ENCODE assay signal across 1 cellular context in the genomic region with DNA sequence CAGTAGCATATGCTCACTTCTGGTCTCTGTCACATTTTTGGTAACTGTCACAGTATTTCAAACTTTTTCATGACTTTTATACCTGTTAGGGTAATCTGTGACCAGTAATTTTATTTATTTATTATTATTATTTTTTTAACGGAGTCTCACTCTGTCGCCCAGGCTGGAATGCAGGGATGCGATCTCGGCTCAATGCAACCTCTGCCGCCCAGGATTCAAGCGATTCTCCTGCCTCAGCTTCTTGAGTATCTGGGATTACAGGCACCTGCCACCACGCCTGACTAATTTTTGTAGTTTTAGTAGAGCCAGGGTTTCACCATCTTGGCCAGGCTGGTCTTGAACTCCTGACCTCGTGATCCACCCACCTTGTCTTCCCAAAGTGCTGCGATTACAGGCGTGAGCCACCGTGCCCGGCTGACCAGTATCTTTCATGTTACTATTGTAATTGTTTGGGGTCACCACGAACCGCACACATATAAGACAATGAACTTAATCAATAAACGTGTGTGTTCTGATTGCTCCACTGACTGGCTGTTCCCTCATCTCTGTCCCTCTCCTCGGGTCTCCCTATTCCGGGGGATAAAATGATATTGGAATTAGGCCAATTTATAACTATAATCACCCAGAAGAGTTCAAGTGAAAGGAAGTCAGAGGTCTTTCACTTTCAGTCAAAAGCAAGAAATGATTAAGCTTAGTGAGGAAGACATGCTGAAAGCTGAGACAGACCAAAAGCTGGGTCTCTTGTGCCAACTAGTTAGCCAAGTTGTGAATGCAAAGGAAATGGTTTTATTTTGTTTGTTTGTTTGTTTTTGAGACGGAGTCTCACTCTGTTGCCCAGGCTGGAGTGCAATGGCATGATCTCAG.
TF ChIP-seq lines count a peak whose summit lies in the region.

No MANE protein-coding gene starts in this region.

TF ChIP-seq in GM23338, 12 proteins besides CTCF, POLR2A, EP300 and RAD21 (continued from another document):
- TF ChIP-seq, protein P1, sequence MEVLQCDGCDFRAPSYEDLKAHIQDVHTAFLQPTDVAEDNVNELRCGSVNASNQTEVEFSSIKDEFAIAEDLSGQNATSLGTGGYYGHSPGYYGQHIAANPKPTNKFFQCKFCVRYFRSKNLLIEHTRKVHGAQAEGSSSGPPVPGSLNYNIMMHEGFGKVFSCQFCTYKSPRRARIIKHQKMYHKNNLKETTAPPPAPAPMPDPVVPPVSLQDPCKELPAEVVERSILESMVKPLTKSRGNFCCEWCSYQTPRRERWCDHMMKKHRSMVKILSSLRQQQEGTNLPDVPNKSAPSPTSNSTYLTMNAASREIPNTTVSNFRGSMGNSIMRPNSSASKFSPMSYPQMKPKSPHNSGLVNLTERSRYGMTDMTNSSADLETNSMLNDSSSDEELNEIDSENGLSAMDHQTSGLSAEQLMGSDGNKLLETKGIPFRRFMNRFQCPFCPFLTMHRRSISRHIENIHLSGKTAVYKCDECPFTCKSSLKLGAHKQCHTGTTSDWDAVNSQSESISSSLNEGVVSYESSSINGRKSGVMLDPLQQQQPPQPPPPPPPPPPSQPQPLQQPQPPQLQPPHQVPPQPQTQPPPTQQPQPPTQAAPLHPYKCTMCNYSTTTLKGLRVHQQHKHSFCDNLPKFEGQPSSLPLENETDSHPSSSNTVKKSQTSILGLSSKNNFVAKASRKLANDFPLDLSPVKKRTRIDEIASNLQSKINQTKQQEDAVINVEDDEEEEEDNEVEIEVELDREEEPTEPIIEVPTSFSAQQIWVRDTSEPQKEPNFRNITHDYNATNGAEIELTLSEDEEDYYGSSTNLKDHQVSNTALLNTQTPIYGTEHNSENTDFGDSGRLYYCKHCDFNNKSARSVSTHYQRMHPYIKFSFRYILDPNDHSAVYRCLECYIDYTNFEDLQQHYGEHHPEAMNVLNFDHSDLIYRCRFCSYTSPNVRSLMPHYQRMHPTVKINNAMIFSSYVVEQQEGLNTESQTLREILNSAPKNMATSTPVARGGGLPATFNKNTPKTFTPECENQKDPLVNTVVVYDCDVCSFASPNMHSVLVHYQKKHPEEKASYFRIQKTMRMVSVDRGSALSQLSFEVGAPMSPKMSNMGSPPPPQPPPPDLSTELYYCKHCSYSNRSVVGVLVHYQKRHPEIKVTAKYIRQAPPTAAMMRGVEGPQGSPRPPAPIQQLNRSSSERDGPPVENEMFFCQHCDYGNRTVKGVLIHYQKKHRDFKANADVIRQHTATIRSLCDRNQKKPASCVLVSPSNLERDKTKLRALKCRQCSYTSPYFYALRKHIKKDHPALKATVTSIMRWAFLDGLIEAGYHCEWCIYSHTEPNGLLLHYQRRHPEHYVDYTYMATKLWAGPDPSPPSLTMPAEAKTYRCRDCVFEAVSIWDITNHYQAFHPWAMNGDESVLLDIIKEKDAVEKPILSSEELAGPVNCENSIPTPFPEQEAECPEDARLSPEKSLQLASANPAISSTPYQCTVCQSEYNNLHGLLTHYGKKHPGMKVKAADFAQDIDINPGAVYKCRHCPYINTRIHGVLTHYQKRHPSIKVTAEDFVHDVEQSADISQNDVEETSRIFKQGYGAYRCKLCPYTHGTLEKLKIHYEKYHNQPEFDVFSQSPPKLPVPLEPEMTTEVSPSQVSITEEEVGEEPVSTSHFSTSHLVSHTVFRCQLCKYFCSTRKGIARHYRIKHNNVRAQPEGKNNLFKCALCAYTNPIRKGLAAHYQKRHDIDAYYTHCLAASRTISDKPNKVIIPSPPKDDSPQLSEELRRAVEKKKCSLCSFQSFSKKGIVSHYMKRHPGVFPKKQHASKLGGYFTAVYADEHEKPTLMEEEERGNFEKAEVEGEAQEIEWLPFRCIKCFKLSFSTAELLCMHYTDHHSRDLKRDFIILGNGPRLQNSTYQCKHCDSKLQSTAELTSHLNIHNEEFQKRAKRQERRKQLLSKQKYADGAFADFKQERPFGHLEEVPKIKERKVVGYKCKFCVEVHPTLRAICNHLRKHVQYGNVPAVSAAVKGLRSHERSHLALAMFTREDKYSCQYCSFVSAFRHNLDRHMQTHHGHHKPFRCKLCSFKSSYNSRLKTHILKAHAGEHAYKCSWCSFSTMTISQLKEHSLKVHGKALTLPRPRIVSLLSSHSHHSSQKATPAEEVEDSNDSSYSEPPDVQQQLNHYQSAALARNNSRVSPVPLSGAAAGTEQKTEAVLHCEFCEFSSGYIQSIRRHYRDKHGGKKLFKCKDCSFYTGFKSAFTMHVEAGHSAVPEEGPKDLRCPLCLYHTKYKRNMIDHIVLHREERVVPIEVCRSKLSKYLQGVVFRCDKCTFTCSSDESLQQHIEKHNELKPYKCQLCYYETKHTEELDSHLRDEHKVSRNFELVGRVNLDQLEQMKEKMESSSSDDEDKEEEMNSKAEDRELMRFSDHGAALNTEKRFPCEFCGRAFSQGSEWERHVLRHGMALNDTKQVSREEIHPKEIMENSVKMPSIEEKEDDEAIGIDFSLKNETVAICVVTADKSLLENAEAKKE (CRISPR knock-in tag; IDR thresholded peaks at IDR 0.05), result no peak
- no peak for TF ChIP-seq ZNF331 (CRISPR knock-in tag; IDR thresholded peaks at IDR 0.05; ENCODE audit: low read depth)
TF ChIP-seq in GM23338: peak in this region for 0.
